ENCODE assay signal across 23 cellular contexts in the genomic region with DNA sequence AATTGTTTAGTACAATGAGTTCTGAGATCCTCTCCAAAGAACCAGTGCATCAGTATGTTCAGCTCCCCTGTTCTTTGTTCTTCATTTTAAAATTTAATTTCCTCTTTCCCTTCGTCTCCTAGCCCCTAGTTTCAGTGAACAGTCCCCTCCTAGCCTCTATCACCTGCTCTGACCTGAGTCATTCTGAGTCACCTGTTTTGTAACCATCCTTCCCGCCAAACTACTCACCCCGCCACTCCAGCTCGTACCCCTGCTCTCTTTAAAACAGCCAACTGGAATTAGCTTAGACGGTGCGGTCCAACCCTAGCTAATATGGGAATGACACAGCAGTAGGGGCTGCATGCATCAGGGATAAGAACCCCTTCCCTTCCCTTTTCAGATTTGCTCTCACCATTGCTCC. TPM values are rescaled to one million over a fixed set of nuclear protein-coding genes. Genes with fewer than 3 reads are reported as not detected.
"Had no signal": no experiment of that assay in that cellular context is flagged by ENCODE, and none has a peak within 500 bp of the region (broad histone marks: within the 10 kb centered on the region; RNA-seq: fewer than 3 reads in every experiment).

No MANE protein-coding gene starts in this region.

- H3K4me3 ChIP-seq: body of pancreas, coronary artery, gastrocnemius medialis, heart left ventricle, lung, neural progenitor cell, thyroid gland, vagina had no signal

- H3K9me3 ChIP-seq: body of pancreas, gastrocnemius medialis, heart left ventricle, thyroid gland, vagina had no signal

- DNase-seq: activated CD4-positive, alpha-beta T cell treated with anti-CD3 and anti-CD28 coated beads for 48 hours; activated CD8-positive, alpha-beta T cell treated with anti-CD3 and anti-CD28 coated beads for 36 hours; activated gamma-delta T cell; activated T-cell treated with anti-CD3 and anti-CD28 coated beads, Interleukin-2, amount 50 U/mL, for 72 hours; amniotic stem cell; body of pancreas; gastrocnemius medialis; heart left ventricle; left colon; naive B cell; stimulated activated naive B cell treated with anti-CD40 and anti-IgM and Interleukin-4, amounts not matched to agents 10 μg/mL and 1 μg/mL and 100 μg/mL, for 72 hours; T-helper 17 cell had no signal

- H3K4me2 ChIP-seq: neural progenitor cell had no signal

- H3K36me3 Mint-ChIP-seq: activated naive CD4-positive, alpha-beta T cell treated with anti-CD3 and anti-CD28 coated beads, Interleukin-2, amount 50 U/mL, for 72 hours; naive B cell; neural progenitor cell had no signal

- H3K4me1 Mint-ChIP-seq: central memory CD8-positive, alpha-beta T cell had no signal

- H3K27me3 ChIP-seq: body of pancreas, gastrocnemius medialis, heart left ventricle, neural progenitor cell, thyroid gland, vagina had no signal

- H3K27ac ChIP-seq: body of pancreas, coronary artery, gastrocnemius medialis, heart left ventricle, neural progenitor cell, thyroid gland, vagina had no signal

- FAIRE-seq: endothelial cell of umbilical vein had no signal

- H2AFZ ChIP-seq: neural progenitor cell had no signal

- H3K27ac Mint-ChIP-seq: activated CD8-positive, alpha-beta T cell treated with anti-CD3 and anti-CD28 coated beads for 36 hours; activated naive CD4-positive, alpha-beta T cell treated with anti-CD3 and anti-CD28 coated beads, Interleukin-2, amount 50 U/mL, for 72 hours; activated T-cell treated with anti-CD3 and anti-CD28 coated beads, Interleukin-2, amount 50 U/mL, for 72 hours; neural progenitor cell; stimulated activated naive B cell treated with anti-CD40 and anti-IgM and Interleukin-4, amounts not matched to agents 10 μg/mL and 1 μg/mL and 100 μg/mL, for 72 hours; T-helper 17 cell had no signal

- H3K27me3 Mint-ChIP-seq: activated CD8-positive, alpha-beta T cell treated with anti-CD3 and anti-CD28 coated beads for 36 hours; central memory CD8-positive, alpha-beta T cell; stimulated activated naive B cell treated with anti-CD40 and anti-IgM and Interleukin-4, amounts not matched to agents 10 μg/mL and 1 μg/mL and 100 μg/mL, for 72 hours; T-helper 17 cell had no signal

- H3K4me3 Mint-ChIP-seq: activated CD8-positive, alpha-beta T cell treated with anti-CD3 and anti-CD28 coated beads for 36 hours; activated T-cell treated with anti-CD3 and anti-CD28 coated beads, Interleukin-2, amount 50 U/mL, for 72 hours; central memory CD8-positive, alpha-beta T cell; naive B cell; neural progenitor cell; stimulated activated naive B cell treated with anti-CD40 and anti-IgM and Interleukin-4, amounts not matched to agents 10 μg/mL and 1 μg/mL and 100 μg/mL, for 72 hours; T-helper 17 cell had no signal

- ATAC-seq: activated CD8-positive, alpha-beta T cell treated with anti-CD3 and anti-CD28 coated beads for 36 hours; activated naive CD4-positive, alpha-beta T cell treated with anti-CD3 and anti-CD28 coated beads, Interleukin-2, amount 50 U/mL, for 72 hours; activated T-cell treated with anti-CD3 and anti-CD28 coated beads, Interleukin-2, amount 50 U/mL, for 72 hours; body of pancreas; gastrocnemius medialis; heart left ventricle; left colon; stimulated activated naive B cell treated with anti-CD40 and anti-IgM and Interleukin-4, amounts not matched to agents 10 μg/mL and 1 μg/mL and 100 μg/mL, for 72 hours; T-helper 17 cell had no signal

- H3K9ac ChIP-seq: neural progenitor cell had no signal

- H3K9me3 Mint-ChIP-seq: activated CD8-positive, alpha-beta T cell treated with anti-CD3 and anti-CD28 coated beads for 36 hours; activated naive CD4-positive, alpha-beta T cell treated with anti-CD3 and anti-CD28 coated beads, Interleukin-2, amount 50 U/mL, for 72 hours; activated T-cell treated with anti-CD3 and anti-CD28 coated beads, Interleukin-2, amount 50 U/mL, for 72 hours; central memory CD8-positive, alpha-beta T cell; neural progenitor cell had no signal

- H3K36me3 ChIP-seq: gastrocnemius medialis, heart left ventricle, neural progenitor cell, thyroid gland, vagina had no signal

RNA-seq across cellular contexts. Expression of a gene that starts 16.8 kb away (rescaled TPM):
- total RNA-seq: endothelial cell of umbilical vein, fibroblast of lung, gastrocnemius medialis, heart left ventricle, left colon, osteocyte, pulmonary artery endothelial cell, T-helper 17 cell, vagina had no signal
- polyA plus RNA-seq: endothelial cell of umbilical vein had no signal
